Comparison of ENCODE assay signal across 8 cellular contexts in genomic region chr2:65432227-65433190, GRCh38. TPM values are rescaled to one million over a fixed set of nuclear protein-coding genes. Genes with fewer than 3 reads are reported as not detected.
DNase-seq lines count a peak whose midpoint lies in the region; ATAC-seq and TF ChIP-seq lines count a peak whose summit lies in the region.

Gene SPRED2 (minus strand): TSS chr2:65432599. CDS start chr2:65431987, 612 bp downstream.

- no peaks in the 10 kb centered on the region for H3K36me3 ChIP-seq in duodenal mucosa (ENCODE audit: control insufficient read depth in 1 of 2, insufficient read depth in 2 of 2, low read length in 2 of 2)
- no peaks in the 10 kb centered on the region for H3K36me3 ChIP-seq in right lobe of liver

- WGBS in right lobe of liver (ENCODE audit: insufficient coverage, low coverage, low lambda C conversion rate, missing lambda C conversion rate) = 0% methylated on average over 40 of the region's 68 CpGs

- peak within 1 kb of the TSS; percentile 63 to 92 for H3K9ac ChIP-seq in duodenal mucosa (ENCODE audit: low read depth in 1 of 2, low read length in 2 of 2)

- ATAC-seq in HG03521 (IDR thresholded peaks at IDR 0.05; ENCODE audit: unreplicated experiment) (peak; percentile 27), right lobe of liver (peak; percentile 68 to 76 (median 72))

- peak; percentile 94 for DNase-seq in AG04450 (ENCODE audit: low read depth, low spot score)
- DNase-seq in NCI-H69 (lab: John Stamatoyannopoulos, UW) = peak; percentile 92
- DNase-seq in activated CD4-positive, alpha-beta T cell treated with anti-CD3 and anti-CD28 coated beads, Interleukin-2, amount 50 U/mL, for 24 hours (ENCODE audit: low read depth in 1 of 2, low spot score in 1 of 2) = peak; percentile 33 to 72
- peak; percentile 93 to 96 (median 95) for DNase-seq in right lobe of liver
- DNase-seq in stimulated activated CD4-positive, alpha-beta T cell treated with anti-CD3 and anti-CD28 coated beads, Interleukin-4, amount 100 ng/mL, for 24 hours = peak; percentile 76

- H3K27me3 ChIP-seq in AG04450 (ENCODE audit: control insufficient read depth, insufficient read depth, low read length) (no peaks in the 10 kb centered on the region), duodenal mucosa (ENCODE audit: control insufficient read depth in 1 of 2, insufficient read depth in 2 of 2, low read length in 2 of 2) (no peaks in the 10 kb centered on the region), right lobe of liver (no peaks in the 10 kb centered on the region)

- H3K4me3 ChIP-seq in AG04450 (ENCODE audit: low read depth, low read length) = peak within 1 kb of the TSS; percentile 85
- H3K4me3 ChIP-seq in duodenal mucosa (ENCODE audit: low read depth in 1 of 2, low read length in 2 of 2) = peak within 1 kb of the TSS; percentile 80 to 86
- peak within 1 kb of the TSS; percentile 70 to 84 (median 83) for H3K4me3 ChIP-seq in right lobe of liver

- POLR2A ChIA-PET in AG04450 (lab: Yijun Ruan, JAX) = interaction anchor here (0.6 to 1.6 kb wide), 5 partner anchors 20 to 200 kb away, joined by 3 to 8 read pairs (median 4); no protein-coding TSS in a partner anchor

- in situ Hi-C loops in GM18951 (cut with MboI; ENCODE audit: low sequenced_read_pairs, unreplicated experiment) = no loop called here

- TF ChIP-seq CTCF in AG04450 (IDR thresholded peaks at IDR 0.05; ENCODE audit: low read depth, low read length) = peak; percentile 4; the same call in 1 of the 2 replicates
- TF ChIP-seq CTCF in right lobe of liver (IDR thresholded peaks at IDR 0.05) = no peak

- H3K27ac ChIP-seq in AG04450 (ENCODE audit: low read depth, low read length) = peak within 1 kb of the TSS; percentile 77
- peak within 1 kb of the TSS; percentile 78 for H3K27ac ChIP-seq in duodenal mucosa (ENCODE audit: low read depth, low read length)
- H3K27ac ChIP-seq in right lobe of liver = peak within 1 kb of the TSS; percentile 89 to 91 (median 90)

- TF ChIP-seq POLR2A in GM18951 (IDR thresholded peaks at IDR 0.05; ENCODE audit: extremely low read depth, insufficient read depth, insufficient read length) = peak; percentile 34
- peak; percentile 86 for TF ChIP-seq POLR2A in right lobe of liver (IDR thresholded peaks at IDR 0.05)

- H3K9me3 ChIP-seq in AG04450 (ENCODE audit: control insufficient read depth, insufficient read depth, low read length) = no peaks in the 10 kb centered on the region; the same call in 1 of the 2 replicates
- no peaks in the 10 kb centered on the region for H3K9me3 ChIP-seq in duodenal mucosa (ENCODE audit: control insufficient read depth in 1 of 2, low read length in 2 of 2)
- H3K9me3 ChIP-seq in right lobe of liver = no peaks in the 10 kb centered on the region

- intact Hi-C loops in right lobe of liver (cut with DNase I) = loop anchor here in 1 of 2 donors (10.0 kb wide), 1 partner anchor 58 kb away; no protein-coding TSS in a partner anchor

- H3K4me1 ChIP-seq in duodenal mucosa (ENCODE audit: control insufficient read depth in 1 of 2, insufficient read depth in 2 of 2, low read length in 2 of 2) (peaks cover 20 to 21% of the 10 kb centered on the region in 2 donors), right lobe of liver (peaks cover 0 to 23% (median 4%) of the 10 kb centered on the region in 4 donors)

- CTCF ChIA-PET in AG04450 (lab: Charles Lee) = interaction anchor here (1.9 kb wide), 1 partner anchor 167 kb away, joined by 7 read pairs; no protein-coding TSS in a partner anchor

RNA-seq across cellular contexts. Expression of gene SPRED2, which starts in this region (rescaled TPM):
- 18.6 and 21.2 TPM in 2 replicates for polyA plus RNA-seq in AG04450 (2011; rRNA removed)
- polyA minus RNA-seq in AG04450 (2011; rRNA and poly(A)+ RNA removed) = 23.0 and 24.9 TPM in 2 replicates
- total RNA-seq in right lobe of liver = 10 to 100 TPM; 11.0 to 22.5 (median 15.2) TPM

Comparison
In these comparisons a context has a peak if more than half of its experiments do, and no peak if none do; other contexts are left out.
1. Peak in every context shown above with its lines: DNase-seq, ATAC-seq, H3K4me3 ChIP-seq and H3K27ac ChIP-seq.